12 cellular contexts compared by ENCODE assay signal in the genomic region with DNA sequence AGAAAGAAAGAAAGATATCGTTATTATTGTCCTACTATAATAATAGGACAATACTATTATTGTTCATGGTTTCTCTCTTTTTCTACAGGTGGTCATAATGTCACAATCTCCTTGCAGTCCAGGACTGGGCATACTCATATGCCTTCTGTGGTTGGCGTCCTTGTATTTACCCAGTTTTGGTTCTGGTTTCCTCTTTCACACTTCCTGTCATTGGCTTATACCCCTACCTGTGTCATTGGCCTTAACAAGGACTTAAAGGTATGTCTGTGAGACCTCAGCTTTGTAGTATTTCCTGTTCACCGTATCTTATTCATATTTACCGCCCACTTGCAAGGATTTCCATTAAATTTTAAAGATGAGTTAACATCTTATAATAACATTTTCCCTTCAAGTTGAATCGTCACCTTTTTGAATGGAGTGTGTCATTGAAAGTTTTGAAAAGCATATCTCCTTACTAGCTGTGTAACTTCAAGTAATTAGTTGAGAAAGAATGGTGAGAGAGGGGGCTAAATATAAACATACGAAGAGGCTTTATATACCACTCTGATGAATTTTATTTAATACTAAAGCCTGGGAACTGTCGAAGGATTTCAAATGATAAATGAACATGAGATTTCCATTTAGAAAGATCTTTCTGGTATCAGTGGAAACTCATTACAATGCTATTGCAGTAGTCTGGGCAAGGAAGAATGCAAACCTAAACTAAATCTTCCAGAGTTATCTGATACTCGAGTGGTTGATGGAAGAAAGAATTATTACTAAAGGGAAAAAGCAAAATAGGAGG. TPM values are rescaled to one million over a fixed set of nuclear protein-coding genes. Genes with fewer than 3 reads are reported as not detected.
DNase-seq lines count a peak whose midpoint lies in the region; ATAC-seq, FAIRE-seq and TF ChIP-seq lines count a peak whose summit lies in the region.
"Had no signal": no experiment of that assay in that cellular context is flagged by ENCODE, and none has a peak within 500 bp of the region (broad histone marks: within the 10 kb centered on the region; RNA-seq: fewer than 3 reads in every experiment).

No MANE protein-coding gene starts in this region.

- no peak for TF ChIP-seq RAD21 in GM12878 (IDR thresholded peaks at IDR 0.05; ENCODE audit: insufficient read depth, low read depth, low read length)

- no peak overlapping the region for H2AFZ ChIP-seq in GM12878 (ENCODE audit: control insufficient read depth, low read depth, low read length)

- no peak overlapping the region for H3K27ac Mint-ChIP-seq in glutamatergic neuron (ENCODE audit: unreplicated experiment)

- TF ChIP-seq POLR2A in GM12878 (IDR thresholded peaks at IDR 0.05; ENCODE audit: low read depth, low read length) (no peak), right lobe of liver (IDR thresholded peaks at IDR 0.05) (no peak)

- CTCF ChIA-PET in GM12878 (lab: Yijun Ruan, JAX) = interaction anchor here (0.9 to 1.4 kb wide), 4 partner anchors 9 to 290 kb away, joined by 3 to 4 read pairs (median 3); no protein-coding TSS in a partner anchor

- no peak for TF ChIP-seq EP300 in GM12878 (IDR thresholded peaks at IDR 0.05; ENCODE audit: borderline replicate concordance in 1 of 2, control insufficient read depth in 1 of 2, low read depth in 2 of 2, low read length in 2 of 2)

- RAD21 ChIA-PET in GM12878 (lab: Charles Lee; ENCODE audit: unreplicated experiment) = interaction anchor here (1.2 kb wide), 1 partner anchor 12 kb away, joined by 4 read pairs; no protein-coding TSS in a partner anchor

- 0 out of 2 replicates have a peak overlapping the region, but pooled peaks have one; percentile 3 for H3K4me2 ChIP-seq in GM12878 (ENCODE audit: control insufficient read depth, insufficient read depth)

- no peaks in the 10 kb centered on the region for H3K36me3 Mint-ChIP-seq in glutamatergic neuron (ENCODE audit: unreplicated experiment)

- H3K9me3 ChIP-seq in GM12878 (replicated peaks; ENCODE audit: control insufficient read depth, insufficient read depth, low read length) = no peaks in the 10 kb centered on the region
- H3K9me3 ChIP-seq in right lobe of liver = no peaks in the 10 kb centered on the region

- POLR2A ChIA-PET in GM12878 (lab: Charles Lee) = no interaction called here

- SMC1A ChIA-PET in GM12878 (lab: Charles Lee; ENCODE audit: uncharacterized antibody, unreplicated experiment) = interaction anchor here (1.3 kb wide), 1 partner anchor 19 kb away, joined by 3 read pairs; no protein-coding TSS in a partner anchor

- H3K27me3 ChIP-seq in GM12878 (replicated peaks in 1 of 2; ENCODE audit: control insufficient read depth in 2 of 2, insufficient read depth in 2 of 2, low read length in 1 of 2) = no peaks in the 10 kb centered on the region
- H3K27me3 ChIP-seq in right lobe of liver = no peaks in the 10 kb centered on the region

- H3K9me3 Mint-ChIP-seq in glutamatergic neuron (ENCODE audit: unreplicated experiment) = peaks cover 2% of the 10 kb centered on the region
- H3K9me3 Mint-ChIP-seq: immature natural killer cell had no signal

- no TSS peak for BruUV-seq in GM12878 (replicated peaks; lab: Mats Ljungman, UMichigan)

- no peak overlapping the region for H3K4me3 Mint-ChIP-seq in glutamatergic neuron (ENCODE audit: unreplicated experiment)
- H3K4me3 Mint-ChIP-seq: immature natural killer cell had no signal

- H4K20me1 ChIP-seq in GM12878 (ENCODE audit: control insufficient read depth, insufficient read depth) = no peaks in the 10 kb centered on the region

- in situ Hi-C loops in GM12878 (cut with MboI) = no loop called here

- H3K79me2 ChIP-seq in GM12878 (ENCODE audit: control insufficient read depth, insufficient read depth, low read length) = no peaks in the 10 kb centered on the region

- intact Hi-C loops in GM12878 (cut with micrococcal nuclease; ENCODE audit: unreplicated experiment) (no loop called here), right lobe of liver (cut with DNase I) (no loop called here), left ventricle myocardium superior (cut with micrococcal nuclease) (no loop called here)

- H3K4me3 ChIP-seq in GM12878 = no peak overlapping the region
- H3K4me3 ChIP-seq in right lobe of liver = no peak overlapping the region

- ATAC-seq in HG03432 (IDR thresholded peaks at IDR 0.05; ENCODE audit: unreplicated experiment) (peak; percentile 72), GM12878 (peak; percentile 90), right lobe of liver (no peak), left ventricle myocardium superior (no peak)

- DNase-seq in ELR (ENCODE audit: low read depth) = peak; percentile 64
- no peak for DNase-seq in GM12878 (ENCODE audit: low read depth, low spot score)
- DNase-seq in renal cortical epithelial cell (ENCODE audit: low read depth) = peak; percentile 9
- no peak for DNase-seq in right lobe of liver
- DNase-seq in GF-D8 (lab: John Stamatoyannopoulos, UW) = no peak
- no peak for DNase-seq in glutamatergic neuron
- DNase-seq in left ventricle myocardium superior = no peak
- DNase-seq: central memory CD4-positive, alpha-beta T cell; immature natural killer cell; NCI-H510A treated with DMSO at 0.1 percent for 48 hours had no signal

- no peak for TF ChIP-seq CTCF in GM12878 (IDR thresholded peaks at IDR 0.05 in 2 of 3, conservative IDR thresholded peaks at IDR 0.05 in 1 of 3; ENCODE audit: control insufficient read depth in 2 of 3, extremely low read depth in 1 of 3, insufficient read depth in 1 of 3, low read depth in 3 of 3, low read length in 3 of 3)
- TF ChIP-seq CTCF in right lobe of liver (IDR thresholded peaks at IDR 0.05) = no peak
- no peak for TF ChIP-seq CTCF in glutamatergic neuron (IDR thresholded peaks at IDR 0.05; ENCODE audit: partially characterized antibody, unreplicated experiment)

- H3K27ac ChIP-seq in GM12878 (ENCODE audit: control insufficient read depth, insufficient read depth) (peak overlapping the region; percentile 18; the same call in 1 of the 2 replicates), right lobe of liver (no peak overlapping the region)

- H3K9ac ChIP-seq in GM12878 (ENCODE audit: control insufficient read depth, insufficient read depth, low read length) = no peak overlapping the region

- H3K36me3 ChIP-seq in GM12878 (ENCODE audit: control insufficient read depth in 2 of 2, insufficient read depth in 2 of 2, low read length in 1 of 2) (peaks cover 6 to 14% of the 10 kb centered on the region in 2 experiments), right lobe of liver (peaks cover 0 to 39% (median 6%) of the 10 kb centered on the region in 4 donors)

- H3K4me1 ChIP-seq in GM12878 (ENCODE audit: control insufficient read depth, insufficient read depth, low read length) = peaks cover 8% of the 10 kb centered on the region; the same call in 1 of the 2 replicates
- no peaks in the 10 kb centered on the region for H3K4me1 ChIP-seq in right lobe of liver

- no peaks in the 10 kb centered on the region for H3K27me3 Mint-ChIP-seq in glutamatergic neuron (ENCODE audit: unreplicated experiment)

- peak; percentile 65 for FAIRE-seq in GM12878 (lab: Jason Lieb, UNC)

- 79% methylated on average over 8 of the region's 8 CpGs for WGBS in GM12878 (ENCODE audit: insufficient coverage, insufficient replicate concordance, low lambda C conversion rate, missing lambda C conversion rate)
- WGBS in right lobe of liver (ENCODE audit: insufficient coverage, low coverage, low lambda C conversion rate, missing lambda C conversion rate) = 65% methylated on average over 8 of the region's 8 CpGs

- no peaks in the 10 kb centered on the region for H3K4me1 Mint-ChIP-seq in glutamatergic neuron (ENCODE audit: low read depth, unreplicated experiment)

RNA-seq across cellular contexts. Expression of a gene that starts 36.6 kb away (rescaled TPM):
- not detected in 2 replicates for total RNA-seq in GM12878 (2013; cell fraction: nucleolus; rRNA removed)
- 0.05 and 0.06 TPM in 2 replicates for total RNA-seq in GM12878 (2014; rRNA removed)
- 0.13 and 0.23 TPM in 2 replicates for total RNA-seq in GM12878 (2014; rRNA removed; fragmentation: Illumina TruSeq; extraction: Trizol)
- total RNA-seq in GM12878 (2021) = 0.13 and 0.19 TPM in 2 replicates
- not detected for polyA plus RNA-seq in GM12878 (2011; ENCODE audit: low read depth)
- polyA plus RNA-seq in GM12878 (2011; rRNA removed) = 0.03 TPM in 1 of 2 replicates, not detected in the other
- 0.03 TPM in 1 of 2 replicates, not detected in the other for polyA plus RNA-seq in GM12878 (2011; cell fraction: cytosol; rRNA removed)
- 0.04 TPM in 1 of 2 replicates, not detected in the other for polyA plus RNA-seq in GM12878 (2011; cell fraction: nucleus; rRNA removed)
- polyA plus RNA-seq in GM12878 (2012) = 0.18 and 0.31 TPM in 2 replicates
- polyA plus RNA-seq in GM12878 (2014; fragmentation: Illumina TruSeq; extraction: Trizol) = 0.14 and 0.16 TPM in 2 replicates
- under 1 TPM; 0.20 to 0.35 TPM for polyA plus RNA-seq in GM12878 (2014; fragmentation: Nextera tagmentation; extraction: Ambion mirVana)
- 0.10 and 0.15 TPM in 2 replicates for polyA plus RNA-seq in GM12878 (2014; rRNA removed)
- 1 to 10 TPM in 1 of 2 experiments, under 1 TPM in 1; 0.91 to 1.2 TPM for polyA plus RNA-seq in GM12878 (2016; fragmentation: Nextera tagmentation; extraction: Ambion mirVana)
- polyA minus RNA-seq in GM12878 (2011; rRNA and poly(A)+ RNA removed) = not detected in 2 replicates
- not detected in 2 replicates for polyA minus RNA-seq in GM12878 (2011; cell fraction: cytosol; rRNA and poly(A)+ RNA removed)
- polyA minus RNA-seq in GM12878 (2011; cell fraction: nucleus; rRNA and poly(A)+ RNA removed) = not detected in 2 replicates
- total RNA-seq in renal cortical epithelial cell = 0.05 TPM in 1 of 2 replicates, not detected in the other
- total RNA-seq in right lobe of liver = under 1 TPM; 0.09 to 0.99 (median 0.45) TPM
- not detected for total RNA-seq in glutamatergic neuron (ENCODE audit: unreplicated experiment)
- total RNA-seq in left ventricle myocardium superior = 0.50 TPM
- total RNA-seq: Daoy had no signal

RNA-seq across cellular contexts. Expression of a gene that starts 37.0 kb away (rescaled TPM):
- 63.8 and 63.9 TPM in 2 replicates for total RNA-seq in GM12878 (2013; cell fraction: nucleolus; rRNA removed)
- total RNA-seq in GM12878 (2014; rRNA removed) (9.3 and 10.1 TPM in 2 replicates), GM12878 (2014; rRNA removed; fragmentation: Illumina TruSeq; extraction: Trizol) (8.9 and 10.4 TPM in 2 replicates), GM12878 (2021) (10.9 and 11.5 TPM in 2 replicates), renal cortical epithelial cell (27.1 and 67.8 TPM in 2 replicates), right lobe of liver (1 to 10 TPM; 1.5 to 7.7 (median 2.4) TPM), glutamatergic neuron (ENCODE audit: unreplicated experiment) (19.3 TPM), left ventricle myocardium superior (2.3 TPM)
- polyA plus RNA-seq in GM12878 (2011; ENCODE audit: low read depth) = 6.9 TPM
- polyA plus RNA-seq in GM12878 (2011; rRNA removed) (7.6 and 8.9 TPM in 2 replicates), GM12878 (2014; fragmentation: Illumina TruSeq; extraction: Trizol) (8.4 and 10.3 TPM in 2 replicates), GM12878 (2014; fragmentation: Nextera tagmentation; extraction: Ambion mirVana) (1 to 10 TPM; 3.8 to 6.5 TPM), GM12878 (2014; rRNA removed) (9.2 and 11.2 TPM in 2 replicates), GM12878 (2016; fragmentation: Nextera tagmentation; extraction: Ambion mirVana) (10 to 100 TPM; 21.4 to 21.8 TPM)
- 7.6 and 7.9 TPM in 2 replicates for polyA plus RNA-seq in GM12878 (2011; cell fraction: cytosol; rRNA removed)
- 7.8 and 9.2 TPM in 2 replicates for polyA plus RNA-seq in GM12878 (2011; cell fraction: nucleus; rRNA removed)
- 6.8 and 9.8 TPM in 2 replicates for polyA plus RNA-seq in GM12878 (2012)
- polyA minus RNA-seq in GM12878 (2011; rRNA and poly(A)+ RNA removed) = 15.8 and 26.7 TPM in 2 replicates
- 4.5 and 5.7 TPM in 2 replicates for polyA minus RNA-seq in GM12878 (2011; cell fraction: cytosol; rRNA and poly(A)+ RNA removed)
- 5.8 and 13.7 TPM in 2 replicates for polyA minus RNA-seq in GM12878 (2011; cell fraction: nucleus; rRNA and poly(A)+ RNA removed)

Comparison
In these comparisons a context has a peak if more than half of its experiments do, and no peak if none do; other contexts are left out.
1. DNase-seq: peak in ELR (single experiment) and renal cortical epithelial cell (single experiment); none in GM12878 (single experiment), right lobe of liver (0 of 3), GF-D8 (single experiment), glutamatergic neuron (single experiment) and left ventricle myocardium superior (single experiment).
2. ATAC-seq: peak in HG03432 (single experiment) and GM12878 (single experiment); none in right lobe of liver (0 of 4) and left ventricle myocardium superior (single experiment).